Comparison of ENCODE assay signal across 11 cellular contexts in genomic region chr6:21005816-21006553, GRCh38.
DNase-seq lines count a peak whose midpoint lies in the region; FAIRE-seq lines count a peak whose summit lies in the region.
"Had no signal": no experiment of that assay in that cellular context is flagged by ENCODE, and none has a peak within 500 bp of the region (broad histone marks: within the 10 kb centered on the region; RNA-seq: fewer than 3 reads in every experiment).

No MANE protein-coding gene starts in this region.

- H3K4me1 ChIP-seq in small intestine (ENCODE audit: control insufficient read depth in 2 of 2, insufficient read depth in 1 of 2, low read depth in 1 of 2, low read length in 1 of 2) = no peaks in the 10 kb centered on the region

- H3K4me3 ChIP-seq in MG63 = no peak overlapping the region
- H3K4me3 ChIP-seq in small intestine (ENCODE audit: low read depth in 1 of 2, low read length in 2 of 2) = no peak overlapping the region
- H3K4me3 ChIP-seq: cardiac muscle cell, K562 had no signal

- no peak overlapping the region for H3K27ac ChIP-seq in small intestine (ENCODE audit: low read depth in 1 of 2, low read length in 1 of 2)
- H3K27ac ChIP-seq: cardiac muscle cell had no signal

- H3K9me3 ChIP-seq in MG63 (no peaks in the 10 kb centered on the region; the same call in 1 of the 2 replicates), small intestine (ENCODE audit: control insufficient read depth, low read depth) (no peaks in the 10 kb centered on the region)

- H3K27me3 ChIP-seq in MG63 = no peaks in the 10 kb centered on the region
- H3K27me3 ChIP-seq in small intestine (ENCODE audit: control insufficient read depth in 2 of 2, insufficient read depth in 2 of 2, low read length in 2 of 2) = no peaks in the 10 kb centered on the region
- H3K27me3 ChIP-seq: cardiac muscle cell had no signal

- no peak for DNase-seq in GM19239 (ENCODE audit: insufficient read length, low spot score)
- peak; percentile 57 for DNase-seq in MG63
- DNase-seq in dermis blood vessel endothelial cell = peak; percentile 88
- DNase-seq in small intestine = peak; percentile 3
- no peak for DNase-seq in DMS153 (lab: John Stamatoyannopoulos, UW)
- DNase-seq in head of caudate nucleus = no peak
- DNase-seq in 8988T = no peak
- DNase-seq in NCI-H2029 (lab: John Stamatoyannopoulos, UW) = no peak
- DNase-seq: T-helper 1 cell had no signal

- intact Hi-C loops in head of caudate nucleus (cut with DNase I) = no loop called here

- H3K36me3 ChIP-seq in MG63 (no peaks in the 10 kb centered on the region), small intestine (ENCODE audit: control insufficient read depth in 2 of 2, insufficient read depth in 2 of 2, low read length in 2 of 2) (peaks cover 0 to 2% of the 10 kb centered on the region in 2 donors)
- H3K36me3 ChIP-seq: cardiac muscle cell had no signal

- peak; percentile 64 for FAIRE-seq in GM19239 (lab: Jason Lieb, UNC)
- no peak for FAIRE-seq in small intestine (lab: Jason Lieb, UNC)
- FAIRE-seq: K562 had no signal

- 66 to 87% (median 86%) methylated on average over 3 of the region's 3 CpGs for WGBS in small intestine, 3 donors

Comparison
In these comparisons a context has a peak if more than half of its experiments do, and no peak if none do; other contexts are left out.
1. DNase-seq: peak in MG63 (single experiment), dermis blood vessel endothelial cell (single experiment) and small intestine (single experiment); none in GM19239 (single experiment), DMS153 (single experiment), head of caudate nucleus (0 of 42), 8988T (single experiment) and NCI-H2029 (single experiment).